8 cellular contexts compared by ENCODE assay signal in the genomic region with DNA sequence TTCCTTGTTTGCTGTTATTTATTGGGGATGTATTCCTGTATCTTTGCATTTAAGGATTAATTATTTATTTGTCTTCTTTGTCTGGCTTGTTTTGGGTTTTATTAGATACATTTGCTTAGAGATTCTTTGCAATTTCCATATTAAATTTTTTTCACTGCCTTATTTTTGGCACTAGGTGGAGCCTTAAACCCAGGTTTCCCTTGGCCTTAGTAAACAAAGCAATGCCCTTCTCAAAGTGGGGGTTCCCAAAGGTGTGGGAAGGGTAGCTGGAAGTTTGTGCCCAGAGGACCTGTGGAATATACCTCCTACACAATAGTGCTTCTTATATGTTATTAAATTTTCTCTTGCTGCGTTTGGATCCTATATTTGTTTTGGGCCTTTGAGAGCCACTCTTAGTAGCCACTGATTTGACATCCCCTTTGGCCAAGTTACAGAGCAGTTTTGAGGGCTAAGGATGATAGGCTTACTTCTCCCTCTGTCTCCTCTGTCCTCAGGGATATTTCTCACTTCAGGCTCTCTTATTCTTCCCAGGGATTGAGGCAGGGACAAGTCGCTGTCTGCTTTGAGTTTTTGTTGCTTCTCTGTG.
DNase-seq lines count a peak whose midpoint lies in the region; ATAC-seq, FAIRE-seq and TF ChIP-seq lines count a peak whose summit lies in the region.

No MANE protein-coding gene starts in this region.

- H3K4me3 ChIP-seq in GM12878 (no peak overlapping the region), vagina (no peak overlapping the region)

- H3K27ac ChIP-seq in GM12878 (ENCODE audit: control insufficient read depth, insufficient read depth) (no peak overlapping the region), vagina (no peak overlapping the region)

- ATAC-seq in GM12878 = peak; percentile 55; the same call in 1 of the 3 replicates

- H2AFZ ChIP-seq in GM12878 (ENCODE audit: control insufficient read depth, low read depth, low read length) = no peak overlapping the region

- H3K27me3 ChIP-seq in GM12878 (replicated peaks in 1 of 2; ENCODE audit: control insufficient read depth in 2 of 2, insufficient read depth in 2 of 2, low read length in 1 of 2) = no peaks in the 10 kb centered on the region
- no peaks in the 10 kb centered on the region for H3K27me3 ChIP-seq in vagina

- peak; percentile 98 for TF ChIP-seq RAD21 in GM12878 (IDR thresholded peaks at IDR 0.05; ENCODE audit: insufficient read depth, low read depth, low read length)

- 0% methylated on average over 2 of the region's 2 CpGs for WGBS in GM12878 (ENCODE audit: insufficient coverage, insufficient replicate concordance, low lambda C conversion rate, missing lambda C conversion rate)

- SMC1A ChIA-PET in GM12878 (lab: Charles Lee; ENCODE audit: uncharacterized antibody, unreplicated experiment) = interaction anchor here (1.5 kb wide), 1 partner anchor 213 kb away, joined by 9 read pairs; no protein-coding TSS in a partner anchor

- TF ChIP-seq POLR2A in GM12878 (IDR thresholded peaks at IDR 0.05; ENCODE audit: low read depth, low read length) (no peak), vagina (IDR thresholded peaks at IDR 0.05) (no peak)

- peak; percentile 16 for DNase-seq in stimulated activated CD4-positive, alpha-beta T cell treated with anti-CD3 and anti-CD28 coated beads, Interleukin-4, amount 100 ng/mL, for 24 hours
- DNase-seq in stimulated activated CD4-positive, alpha-beta T cell treated with anti-CD3 and anti-CD28 coated beads, Interleukin-4, amount 100 ng/mL, for 4 hours = no peak
- peak; percentile 28 for DNase-seq in MV-4-11 (lab: John Stamatoyannopoulos, UW)
- DNase-seq in GM12878 (ENCODE audit: low read depth, low spot score) = peak; percentile 4
- DNase-seq in kidney tubule cell (ENCODE audit: low spot score) = peak; percentile 47
- no peak for DNase-seq in vagina (ENCODE audit: extremely low spot score in 2 of 2)
- DNase-seq in GF-D8 (lab: John Stamatoyannopoulos, UW) = no peak
- DNase-seq in ecto neural progenitor cell (ENCODE audit: low spot score) = no peak

- H3K4me2 ChIP-seq in GM12878 (ENCODE audit: control insufficient read depth, insufficient read depth) = no peak overlapping the region

- H3K36me3 ChIP-seq in GM12878 (ENCODE audit: control insufficient read depth in 2 of 2, insufficient read depth in 2 of 2, low read length in 1 of 2) (no peaks in the 10 kb centered on the region), vagina (no peaks in the 10 kb centered on the region)

- H4K20me1 ChIP-seq in GM12878 (ENCODE audit: control insufficient read depth, insufficient read depth) = no peaks in the 10 kb centered on the region

- no peaks in the 10 kb centered on the region for H3K79me2 ChIP-seq in GM12878 (ENCODE audit: control insufficient read depth, insufficient read depth, low read length)

- intact Hi-C loops in GM12878 (cut with micrococcal nuclease; ENCODE audit: unreplicated experiment) = loop anchor here (1.0 to 5.0 kb wide), 2 partner anchors 213 to 362 kb away; no protein-coding TSS in a partner anchor
- intact Hi-C loops in vagina (cut with DNase I) = loop anchor here (2.0 kb wide), 1 partner anchor 213 kb away; no protein-coding TSS in a partner anchor

- in situ Hi-C loops in GM12878 (cut with MboI) = loop anchor here (10.0 kb wide), 1 partner anchor 359 kb away; no protein-coding TSS in a partner anchor

- no peak for TF ChIP-seq EP300 in GM12878 (IDR thresholded peaks at IDR 0.05; ENCODE audit: borderline replicate concordance in 1 of 2, control insufficient read depth in 1 of 2, low read depth in 2 of 2, low read length in 2 of 2)

- RAD21 ChIA-PET in GM12878 (lab: Charles Lee; ENCODE audit: unreplicated experiment) = interaction anchor here (1.5 kb wide), 1 partner anchor 213 kb away, joined by 5 read pairs; no protein-coding TSS in a partner anchor

- H3K9me3 ChIP-seq in GM12878 (replicated peaks; ENCODE audit: control insufficient read depth, insufficient read depth, low read length) = no peaks in the 10 kb centered on the region
- no peaks in the 10 kb centered on the region for H3K9me3 ChIP-seq in vagina

- peak; percentile 52 for FAIRE-seq in GM12878 (lab: Jason Lieb, UNC)

- TF ChIP-seq CTCF in GM12878 (IDR thresholded peaks at IDR 0.05 in 2 of 3, conservative IDR thresholded peaks at IDR 0.05 in 1 of 3; ENCODE audit: control insufficient read depth in 2 of 3, extremely low read depth in 1 of 3, insufficient read depth in 1 of 3, low read depth in 3 of 3, low read length in 3 of 3) (peak; percentile 50 to 78 (median 55); a peak in 4 of 6 replicates), vagina (IDR thresholded peaks at IDR 0.05) (peak; percentile 48 to 61 (median 53))

- H3K9ac ChIP-seq in GM12878 (ENCODE audit: control insufficient read depth, insufficient read depth, low read length) = no peak overlapping the region

- no TSS peak for BruUV-seq in GM12878 (replicated peaks; lab: Mats Ljungman, UMichigan)

- CTCF ChIA-PET in GM12878 (lab: Yijun Ruan, JAX) = interaction anchor here (1.1 to 2.7 kb wide), 2 partner anchors 158 to 212 kb away, joined by 3 to 25 read pairs; no protein-coding TSS in a partner anchor

- POLR2A ChIA-PET in GM12878 (lab: Charles Lee) = no interaction called here

- H3K4me1 ChIP-seq in GM12878 (ENCODE audit: control insufficient read depth, insufficient read depth, low read length) (no peaks in the 10 kb centered on the region), vagina (no peaks in the 10 kb centered on the region)

TF ChIP-seq in GM12878, 131 proteins besides CTCF, POLR2A, EP300 and RAD21:
- peak; percentile 89 for TF ChIP-seq SMC3 (IDR thresholded peaks at IDR 0.05; ENCODE audit: borderline replicate concordance, low read length)
- TF ChIP-seq, protein P1, sequence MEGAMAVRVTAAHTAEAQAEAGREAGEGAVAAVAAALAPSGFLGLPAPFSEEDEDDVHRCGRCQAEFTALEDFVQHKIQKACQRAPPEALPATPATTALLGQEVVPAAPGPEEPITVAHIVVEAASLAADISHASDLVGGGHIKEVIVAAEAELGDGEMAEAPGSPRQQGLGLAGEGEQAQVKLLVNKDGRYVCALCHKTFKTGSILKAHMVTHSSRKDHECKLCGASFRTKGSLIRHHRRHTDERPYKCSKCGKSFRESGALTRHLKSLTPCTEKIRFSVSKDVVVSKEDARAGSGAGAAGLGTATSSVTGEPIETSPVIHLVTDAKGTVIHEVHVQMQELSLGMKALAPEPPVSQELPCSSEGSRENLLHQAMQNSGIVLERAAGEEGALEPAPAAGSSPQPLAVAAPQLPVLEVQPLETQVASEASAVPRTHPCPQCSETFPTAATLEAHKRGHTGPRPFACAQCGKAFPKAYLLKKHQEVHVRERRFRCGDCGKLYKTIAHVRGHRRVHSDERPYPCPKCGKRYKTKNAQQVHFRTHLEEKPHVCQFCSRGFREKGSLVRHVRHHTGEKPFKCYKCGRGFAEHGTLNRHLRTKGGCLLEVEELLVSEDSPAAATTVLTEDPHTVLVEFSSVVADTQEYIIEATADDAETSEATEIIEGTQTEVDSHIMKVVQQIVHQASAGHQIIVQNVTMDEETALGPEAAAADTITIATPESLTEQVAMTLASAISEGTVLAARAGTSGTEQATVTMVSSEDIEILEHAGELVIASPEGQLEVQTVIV (IDR thresholded peaks at IDR 0.05; ENCODE audit: borderline replicate concordance, partially characterized antibody) = no peak
- TF ChIP-seq, protein P2, sequence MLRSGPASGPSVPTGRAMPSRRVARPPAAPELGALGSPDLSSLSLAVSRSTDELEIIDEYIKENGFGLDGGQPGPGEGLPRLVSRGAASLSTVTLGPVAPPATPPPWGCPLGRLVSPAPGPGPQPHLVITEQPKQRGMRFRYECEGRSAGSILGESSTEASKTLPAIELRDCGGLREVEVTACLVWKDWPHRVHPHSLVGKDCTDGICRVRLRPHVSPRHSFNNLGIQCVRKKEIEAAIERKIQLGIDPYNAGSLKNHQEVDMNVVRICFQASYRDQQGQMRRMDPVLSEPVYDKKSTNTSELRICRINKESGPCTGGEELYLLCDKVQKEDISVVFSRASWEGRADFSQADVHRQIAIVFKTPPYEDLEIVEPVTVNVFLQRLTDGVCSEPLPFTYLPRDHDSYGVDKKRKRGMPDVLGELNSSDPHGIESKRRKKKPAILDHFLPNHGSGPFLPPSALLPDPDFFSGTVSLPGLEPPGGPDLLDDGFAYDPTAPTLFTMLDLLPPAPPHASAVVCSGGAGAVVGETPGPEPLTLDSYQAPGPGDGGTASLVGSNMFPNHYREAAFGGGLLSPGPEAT (IDR thresholded peaks at IDR 0.05; ENCODE audit: low read depth) = 0 out of 2 replicates have a peak, but pooled peaks have one; percentile 21
- TF ChIP-seq FOXM1 (IDR thresholded peaks at IDR 0.05; ENCODE audit: low read depth, low read length) = no peak

Comparison
In these comparisons a context has a peak if more than half of its experiments do, and no peak if none do; other contexts are left out.
1. DNase-seq: peak in stimulated activated CD4-positive, alpha-beta T cell treated with anti-CD3 and anti-CD28 coated beads, Interleukin-4, amount 100 ng/mL, for 24 hours (single experiment), MV-4-11 (single experiment), GM12878 (single experiment) and kidney tubule cell (single experiment); none in stimulated activated CD4-positive, alpha-beta T cell treated with anti-CD3 and anti-CD28 coated beads, Interleukin-4, amount 100 ng/mL, for 4 hours (0 of 2), vagina (0 of 2), GF-D8 (single experiment) and ecto neural progenitor cell (single experiment).